Comparison of ENCODE assay signal across 28 cellular contexts in genomic region chr15:67816668-67817067, GRCh38. TPM values are rescaled to one million over a fixed set of nuclear protein-coding genes. Genes with fewer than 3 reads are reported as not detected.
"Had no signal": no experiment of that assay in that cellular context is flagged by ENCODE, and none has a peak within 500 bp of the region (broad histone marks: within the 10 kb centered on the region; RNA-seq: fewer than 3 reads in every experiment).

No MANE protein-coding gene starts in this region.

- H3K4me3 ChIP-seq: adrenal gland, ascending aorta, body of pancreas, breast epithelium, cardiac muscle cell had no signal

- H3K9me3 ChIP-seq: adrenal gland had no signal

- ATAC-seq: activated naive CD4-positive, alpha-beta T cell treated with anti-CD3 and anti-CD28 coated beads, Interleukin-2, amount 50 U/mL, for 72 hours; activated naive CD8-positive, alpha-beta T cell treated with anti-CD3 and anti-CD28 coated beads, Interleukin-2, amount 50 U/mL, for 24 hours; activated T-cell treated with anti-CD3 and anti-CD28 coated beads, Interleukin-2, amount 50 U/mL, for 4 hours; activated T-cell treated with anti-CD3 and anti-CD28 coated beads, Interleukin-2, amount 50 U/mL, for 72 hours; activated T-helper 17 cell treated with anti-CD3 and anti-CD28 coated beads, Interleukin-2, amount 50 U/mL, for 72 hours; body of pancreas had no signal

- H3K36me3 ChIP-seq: adrenal gland, ascending aorta, brain microvascular endothelial cell, breast epithelium, cardiac muscle cell had no signal

- H3K4me1 ChIP-seq: ascending aorta, breast epithelium had no signal

- H3K27ac ChIP-seq: adrenal gland, ascending aorta, body of pancreas, brain microvascular endothelial cell, breast epithelium, cardiac muscle cell had no signal

- DNase-seq: activated effector memory CD4-positive, alpha-beta T cell treated with Interleukin-2 at 50 U/mL for 16 hours; activated gamma-delta T cell; activated gamma-delta T cell treated with Interleukin-2 at 50 U/mL for 16 hours; activated naive CD4-positive, alpha-beta T cell; activated naive CD4-positive, alpha-beta T cell treated with anti-CD3 and anti-CD28 coated beads for 36 hours; activated naive CD4-positive, alpha-beta T cell treated with anti-CD3 and anti-CD28 coated beads, Interleukin-2, amount 50 U/mL, for 16 hours; activated naive CD4-positive, alpha-beta T cell treated with Interleukin-2 at 50 U/mL for 16 hours; activated naive CD8-positive, alpha-beta T cell treated with anti-CD3 and anti-CD28 coated beads for 36 hours; activated naive CD8-positive, alpha-beta T cell treated with anti-CD3 and anti-CD28 coated beads, Interleukin-2, amount 50 U/mL, for 24 hours; activated T-cell treated with anti-CD3 and anti-CD28 coated beads, Interleukin-2, amount 50 U/mL, for 4 hours; activated T-cell treated with anti-CD3 and anti-CD28 coated beads, Interleukin-2, amount 50 U/mL, for 48 hours; activated T-cell treated with anti-CD3 and anti-CD28 coated beads, Interleukin-2, amount 50 U/mL, for 72 hours; adrenal gland; amniotic stem cell; amygdala; anterior cingulate cortex; body of pancreas; brain microvascular endothelial cell; caudate nucleus; central memory CD4-positive, alpha-beta T cell; cerebellar nuclear complex had no signal

RNA-seq across cellular contexts. Expression of gene SKOR1, which starts 8.6 kb away (rescaled TPM):
- polyA plus RNA-seq: cardiac muscle cell had no signal

RNA-seq across cellular contexts. Expression of gene RNU6-1, which starts 23.2 kb away (rescaled TPM):
- polyA plus RNA-seq: adipose tissue, adrenal gland, aorta, cardiac muscle cell had no signal
